Comparison of ENCODE assay signal across 22 cellular contexts in the genomic region with DNA sequence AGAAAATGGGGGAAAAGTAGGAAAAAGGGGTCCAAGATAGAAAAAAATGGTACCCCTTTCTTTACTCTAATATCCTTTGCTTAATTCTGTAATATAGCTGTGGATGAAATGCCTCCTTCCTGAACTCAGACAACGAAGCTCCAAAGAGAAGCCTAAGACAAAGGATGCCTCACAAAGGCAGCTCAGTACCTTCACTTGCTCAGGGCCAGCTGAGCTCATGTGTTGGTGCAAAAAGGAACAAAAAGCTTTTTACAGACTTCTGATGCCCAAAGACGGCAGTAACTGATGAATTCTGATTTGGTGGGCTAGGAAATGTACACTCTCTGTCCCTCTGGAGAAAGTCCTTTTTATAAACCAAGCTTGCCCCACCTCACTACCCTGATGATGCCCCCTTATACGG.
DNase-seq lines count a peak whose midpoint lies in the region; TF ChIP-seq lines count a peak whose summit lies in the region.
"Had no signal": no experiment of that assay in that cellular context is flagged by ENCODE, and none has a peak within 500 bp of the region (broad histone marks: within the 10 kb centered on the region; RNA-seq: fewer than 3 reads in every experiment).

No MANE protein-coding gene starts in this region.

- intact Hi-C loops in activated naive CD4-positive, alpha-beta T cell treated with anti-CD3 and anti-CD28 coated beads for 36 hours (cut with micrococcal nuclease), result no loop called here

- DNase-seq in foreskin melanocyte (peak; percentile 15), neural crest cell (ENCODE audit: low read depth, low spot score) (no peak), SHP77 treated with DMSO at 0.1 percent for 48 hours (lab: John Stamatoyannopoulos, UW) (no peak), NCI-H1436 treated with DMSO at 0.1 percent for 48 hours (lab: John Stamatoyannopoulos, UW) (no peak)
- DNase-seq in activated naive CD4-positive, alpha-beta T cell treated with anti-CD3 and anti-CD28 coated beads for 36 hours, result no peak
- DNase-seq: AML-193; Caco-2; CD8-positive, alpha-beta T cell; HFFc6; Kasumi-1; NCI-H1092 treated with DMSO at 0.1 percent for 48 hours; NCI-H1436; NCI-H187 treated with DMSO at 0.1 percent for 48 hours; NCI-H2107; NCI-H446; NCI-H524 treated with DMSO at 0.1 percent for 48 hours; NCI-H774; SJCRH30 had no signal

- peak overlapping the region; percentile 93 for H3K27ac ChIP-seq in temporal lobe (ENCODE audit: low read depth, low read length)
- H3K27ac ChIP-seq: A549, SJCRH30 had no signal

- TF ChIP-seq CTCF in brain (conservative IDR thresholded peaks at IDR 0.05), result no peak
- TF ChIP-seq CTCF in neural crest cell (conservative IDR thresholded peaks at IDR 0.05), result no peak

- H3K9me3 Mint-ChIP-seq in brain (peaks cover 6 to 38% (median 27%) of the 10 kb centered on the region in 5 experiments), neural crest cell (peaks cover 14% of the 10 kb centered on the region)
- peaks cover 2% of the 10 kb centered on the region for H3K9me3 Mint-ChIP-seq in activated naive CD4-positive, alpha-beta T cell treated with anti-CD3 and anti-CD28 coated beads for 36 hours
- H3K9me3 Mint-ChIP-seq: CD8-positive, alpha-beta T cell had no signal

- H3K4me1 Mint-ChIP-seq in brain (peaks cover 11% of the 10 kb centered on the region), neural crest cell (peaks cover 17% of the 10 kb centered on the region)
- H3K4me1 Mint-ChIP-seq in activated naive CD4-positive, alpha-beta T cell treated with anti-CD3 and anti-CD28 coated beads for 36 hours (ENCODE audit: low read depth), result no peaks in the 10 kb centered on the region
- H3K4me1 Mint-ChIP-seq: GM23338 had no signal

- H3K27me3 Mint-ChIP-seq in brain (no peaks in the 10 kb centered on the region), neural crest cell (ENCODE audit: low read depth) (no peaks in the 10 kb centered on the region)
- no peaks in the 10 kb centered on the region for H3K27me3 Mint-ChIP-seq in activated naive CD4-positive, alpha-beta T cell treated with anti-CD3 and anti-CD28 coated beads for 36 hours (ENCODE audit: low read depth)

- CTCF ChIA-PET in activated naive CD4-positive, alpha-beta T cell treated with anti-CD3 and anti-CD28 coated beads for 36 hours (lab: Charles Lee), result interaction anchor here (0.5 to 1.4 kb wide), 5 partner anchors 8 to 215 kb away, joined by 3 to 6 read pairs (median 3); no protein-coding TSS in a partner anchor

- H3K4me3 Mint-ChIP-seq in brain (no peak overlapping the region), neural crest cell (no peak overlapping the region)
- H3K4me3 Mint-ChIP-seq in activated naive CD4-positive, alpha-beta T cell treated with anti-CD3 and anti-CD28 coated beads for 36 hours, result no peak overlapping the region
- H3K4me3 Mint-ChIP-seq: CD8-positive, alpha-beta T cell; GM23338; HFFc6 had no signal

- peak overlapping the region in 4 of 5 experiments; percentile 27 to 74 (median 56) for H3K27ac Mint-ChIP-seq in brain
- H3K27ac Mint-ChIP-seq in neural crest cell (ENCODE audit: unreplicated experiment), result peak overlapping the region; percentile 3
- no peak overlapping the region for H3K27ac Mint-ChIP-seq in activated naive CD4-positive, alpha-beta T cell treated with anti-CD3 and anti-CD28 coated beads for 36 hours
- H3K27ac Mint-ChIP-seq: CD8-positive, alpha-beta T cell; GM23338; HFFc6 had no signal

- H3K36me3 Mint-ChIP-seq in brain (peaks cover 90% of the 10 kb centered on the region), neural crest cell (ENCODE audit: low read depth) (peaks cover 51% of the 10 kb centered on the region)
- H3K36me3 Mint-ChIP-seq in activated naive CD4-positive, alpha-beta T cell treated with anti-CD3 and anti-CD28 coated beads for 36 hours (ENCODE audit: low read depth), result peaks cover 35% of the 10 kb centered on the region
